ENCODE assay signal across 8 cellular contexts in the genomic region with DNA sequence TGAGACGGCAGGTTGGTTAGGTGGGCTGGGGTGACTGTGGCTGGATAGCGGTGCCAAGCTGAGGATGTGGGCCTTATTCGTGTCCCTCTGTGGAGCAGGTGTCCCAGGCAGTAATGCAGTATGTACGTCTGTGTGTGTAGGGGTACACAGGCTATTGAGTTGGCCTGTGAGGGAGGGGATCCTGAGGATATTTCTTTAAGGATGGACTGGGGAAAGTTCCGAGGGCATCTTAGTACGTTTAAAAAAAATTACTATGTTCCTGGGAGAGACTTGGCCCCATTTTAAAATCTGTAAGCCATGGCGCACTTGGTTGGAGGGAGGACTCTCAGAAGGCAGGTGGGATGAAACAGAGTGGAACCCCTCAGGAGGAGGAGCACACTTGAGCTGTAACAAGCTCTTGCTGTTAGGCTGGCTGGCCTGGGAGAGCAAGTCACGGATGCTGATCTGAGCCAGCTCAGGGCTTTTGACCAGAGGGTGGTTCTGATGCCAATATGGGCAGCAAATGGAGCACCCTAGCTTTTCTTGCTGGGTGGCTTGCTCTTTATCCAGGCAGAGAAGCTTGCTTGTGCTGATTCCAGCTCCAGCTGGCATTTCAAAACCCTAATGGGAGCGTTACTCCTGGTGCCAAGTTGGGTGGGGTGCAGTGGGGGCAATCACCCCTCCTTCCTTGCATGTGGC. TPM values are rescaled to one million over a fixed set of nuclear protein-coding genes. Genes with fewer than 3 reads are reported as not detected.
DNase-seq lines count a peak whose midpoint lies in the region; ATAC-seq and TF ChIP-seq lines count a peak whose summit lies in the region.

No MANE protein-coding gene starts in this region.

- H3K27me3 ChIP-seq in BLaER1 (no peaks in the 10 kb centered on the region), GM23248 (replicated peaks; ENCODE audit: insufficient read depth) (no peaks in the 10 kb centered on the region)

- DNase-seq in GM23248 (peak; percentile 68), T-helper 17 cell (peak in 2 of 3 donors; percentile 10 to 13), erythroblast (lab: John Stamatoyannopoulos, UW) (peak; percentile 41 to 56), DMS153 treated with DMSO at 0.1 percent for 48 hours (lab: John Stamatoyannopoulos, UW; ENCODE audit: unreplicated experiment) (no peak), NCI-H524 treated with DMSO at 0.1 percent for 48 hours (lab: John Stamatoyannopoulos, UW) (no peak), GM10266 (ENCODE audit: extremely low spot score) (no peak)

- H3K27ac ChIP-seq in BLaER1 = peak overlapping the region; percentile 77
- peak overlapping the region; percentile 43 for H3K27ac ChIP-seq in GM23248

- in situ Hi-C loops in GM23248 (cut with MboI) = loop anchor here (25.0 kb wide), 1 partner anchor 318 kb away; no protein-coding TSS in a partner anchor

- WGBS in GM23248 (ENCODE audit: low coverage in 1 of 2, low lambda C conversion rate in 2 of 2, missing lambda C conversion rate in 2 of 2), 2 experiments = 1 to 2% methylated on average over 9 of the region's 9 CpGs

- H3K36me3 ChIP-seq in BLaER1 (peaks cover 13% of the 10 kb centered on the region; the same call in 1 of the 2 replicates), GM23248 (ENCODE audit: low read depth) (no peaks in the 10 kb centered on the region)

- H3F3A ChIP-seq in GM23248 (ENCODE audit: insufficient read depth) = no peaks in the 10 kb centered on the region

- H4K20me1 ChIP-seq in BLaER1 (peaks cover 5% of the 10 kb centered on the region; the same call in 1 of the 2 replicates), GM23248 (ENCODE audit: insufficient read depth) (no peaks in the 10 kb centered on the region)

- H3K4me2 ChIP-seq in BLaER1 (peak overlapping the region; percentile 95), GM23248 (ENCODE audit: unreplicated experiment) (peak overlapping the region; percentile 97)

- H3K4me1 Mint-ChIP-seq in T-helper 17 cell = peaks cover 36% of the 10 kb centered on the region
- H3K4me1 Mint-ChIP-seq in nephron = peaks cover 50% of the 10 kb centered on the region

- TF ChIP-seq CTCF in nephron (IDR thresholded peaks at IDR 0.05; ENCODE audit: unreplicated experiment in 3 of 3) (no peak), GM10266 (IDR thresholded peaks at IDR 0.05; ENCODE audit: control insufficient read depth, insufficient read depth, low read depth, missing control alignments) (no peak)

- 0 out of 2 replicates have a peak overlapping the region, but pooled peaks have one; percentile 6 for H2AFZ ChIP-seq in GM23248

- no peaks in the 10 kb centered on the region for H3K27me3 Mint-ChIP-seq in T-helper 17 cell
- no peaks in the 10 kb centered on the region for H3K27me3 Mint-ChIP-seq in nephron (ENCODE audit: low read depth)

- H3K4me3 Mint-ChIP-seq in T-helper 17 cell (peak overlapping the region; percentile 100), nephron (peak overlapping the region; percentile 86 to 89 (median 87))

- no peaks in the 10 kb centered on the region for H3K9me2 ChIP-seq in GM23248 (ENCODE audit: insufficient read depth)

- H3K9ac ChIP-seq in BLaER1 (peak overlapping the region; percentile 86), GM23248 (peak overlapping the region; percentile 89)

- peaks cover 58% of the 10 kb centered on the region for H3K79me2 ChIP-seq in GM23248 (ENCODE audit: insufficient read depth)

- H3K4me3 ChIP-seq in BLaER1 = peak overlapping the region; percentile 91
- H3K4me3 ChIP-seq in GM23248 = peak overlapping the region; percentile 88

- TF ChIP-seq POLR2A in erythroblast (IDR thresholded peaks at IDR 0.05; ENCODE audit: low read length) = no peak

- peak overlapping the region; percentile 96 for H3K27ac Mint-ChIP-seq in T-helper 17 cell
- peak overlapping the region; percentile 21 to 92 (median 68) for H3K27ac Mint-ChIP-seq in nephron

- H3K4me1 ChIP-seq in BLaER1 (peaks cover 28% of the 10 kb centered on the region), GM23248 (ENCODE audit: insufficient read depth) (peaks cover 18% of the 10 kb centered on the region; the same call in 1 of the 2 replicates)

- ATAC-seq in T-helper 17 cell = peak; percentile 15

- peaks cover 5% of the 10 kb centered on the region for H3K36me3 Mint-ChIP-seq in T-helper 17 cell (ENCODE audit: low read depth)
- peaks cover 7% of the 10 kb centered on the region for H3K36me3 Mint-ChIP-seq in nephron (ENCODE audit: low read depth)

- H3K9me3 ChIP-seq in BLaER1 (no peaks in the 10 kb centered on the region), GM23248 (ENCODE audit: low read depth) (no peaks in the 10 kb centered on the region), T-helper 17 cell (ENCODE audit: control insufficient read depth, low read length, poor library complexity, severe bottlenecking) (no peaks in the 10 kb centered on the region)

- H3K9me3 Mint-ChIP-seq in nephron = no peaks in the 10 kb centered on the region

RNA-seq across cellular contexts. Expression of a gene that starts 0.8 kb away (rescaled TPM):
- total RNA-seq in GM23248 (2014; rRNA removed; shearing (Covaris generic)) = 42.7 and 57.4 TPM in 2 replicates
- polyA plus RNA-seq in GM23248 (2016; fragmentation: Nextera tagmentation; extraction: Ambion mirVana) = 21.1 and 23.0 TPM in 2 replicates
- 10 to 100 TPM; 21.1 to 26.6 TPM for total RNA-seq in T-helper 17 cell

RNA-seq across cellular contexts. Expression of a gene that starts 30.1 kb away (rescaled TPM):
- total RNA-seq in GM23248 (2014; rRNA removed; shearing (Covaris generic)) = 0.51 and 1.1 TPM in 2 replicates
- polyA plus RNA-seq in GM23248 (2016; fragmentation: Nextera tagmentation; extraction: Ambion mirVana) = 1.7 and 1.9 TPM in 2 replicates
- 1 to 10 TPM; 5.6 to 7.9 TPM for total RNA-seq in T-helper 17 cell

RNA-seq across cellular contexts. Expression of a gene that starts 30.3 kb away (rescaled TPM):
- 3.8 and 5.9 TPM in 2 replicates for total RNA-seq in GM23248 (2014; rRNA removed; shearing (Covaris generic))
- polyA plus RNA-seq in GM23248 (2016; fragmentation: Nextera tagmentation; extraction: Ambion mirVana) = 22.7 and 24.1 TPM in 2 replicates
- 1 to 10 TPM; 3.2 to 3.7 TPM for total RNA-seq in T-helper 17 cell

Comparison
In these comparisons a context has a peak if more than half of its experiments do, and no peak if none do; other contexts are left out.
1. DNase-seq: peak in GM23248 (single experiment), T-helper 17 cell (2 of 3) and erythroblast (2 of 2); none in DMS153 treated with DMSO at 0.1 percent for 48 hours (single experiment), NCI-H524 treated with DMSO at 0.1 percent for 48 hours (single experiment) and GM10266 (single experiment).